In genomic region chr7:112886171-112886570, GRCh38 we compare ENCODE assay signal across 26 cellular contexts.
"Had no signal": no experiment of that assay in that cellular context is flagged by ENCODE, and none has a peak within 500 bp of the region (broad histone marks: within the 10 kb centered on the region; RNA-seq: fewer than 3 reads in every experiment).

No MANE protein-coding gene starts in this region.

- H2AFZ ChIP-seq: hepatocyte, neural progenitor cell had no signal

- H3K4me3 Mint-ChIP-seq: naive thymus-derived CD8-positive, alpha-beta T cell; nephron progenitor cell; neural progenitor cell; stimulated activated naive B cell treated with anti-CD40 and anti-IgM and Interleukin-4, amounts not matched to agents 10 μg/mL and 1 μg/mL and 100 μg/mL, for 72 hours had no signal

- H3K27ac Mint-ChIP-seq: neural progenitor cell; stimulated activated naive B cell treated with anti-CD40 and anti-IgM and Interleukin-4, amounts not matched to agents 10 μg/mL and 1 μg/mL and 100 μg/mL, for 72 hours had no signal

- DNase-seq: kidney glomerular epithelial cell; left cardiac atrium; left lung; lower lobe of right lung; mammary epithelial cell; mesenchymal stem cell; naive thymus-derived CD8-positive, alpha-beta T cell; nephron progenitor cell; ovary; retina; right cardiac atrium; stimulated activated CD4-positive, alpha-beta T cell treated with anti-CD3 and anti-CD28 coated beads, Interleukin-12 subunit alpha, Interleukin-12 subunit beta, amount 100 ng/mL, for 4 hours; stimulated activated CD4-positive, alpha-beta T cell treated with anti-CD3 and anti-CD28 coated beads, Interleukin-15, amount 100 ng/mL, for 24 hours; stimulated activated CD4-positive, alpha-beta T cell treated with anti-CD3 and anti-CD28 coated beads, Interleukin-2, amount 100 ng/mL, for 24 hours; stimulated activated CD4-positive, alpha-beta T cell treated with anti-CD3 and anti-CD28 coated beads, Interleukin-4, amount 100 ng/mL, for 1 hour; stimulated activated naive B cell treated with anti-CD40 and anti-IgM and Interleukin-4, amounts not matched to agents 10 μg/mL and 1 μg/mL and 100 μg/mL, for 72 hours; stimulated activated naive CD8-positive, alpha-beta T cell treated with anti-CD3 and anti-CD28 coated beads, Interleukin-15, Interleukin-2, amounts not matched to agents 100 U/mL and 50 U/mL, for 24 hours; stomach; tibial artery; trophoblast cell; uterus had no signal

- H3K27me3 ChIP-seq: hepatocyte, left lung, neural progenitor cell, ovary, stomach, tibial artery, uterus had no signal

- H3K27ac ChIP-seq: hepatocyte, lower lobe of right lung, neural progenitor cell, ovary, prostate gland, skin epidermis, stomach, thoracic aorta, tibial artery, uterus had no signal

- H3K9me3 ChIP-seq: left lung, lower lobe of right lung, ovary, prostate gland, stomach, thoracic aorta, tibial artery, uterus had no signal

- H3K4me3 ChIP-seq: hepatocyte, left lung, lower lobe of right lung, neural progenitor cell, ovary, prostate gland, skin epidermis, stomach, thoracic aorta, tibial artery, uterus had no signal

- H3K27me3 Mint-ChIP-seq: naive thymus-derived CD8-positive, alpha-beta T cell; stimulated activated naive B cell treated with anti-CD40 and anti-IgM and Interleukin-4, amounts not matched to agents 10 μg/mL and 1 μg/mL and 100 μg/mL, for 72 hours had no signal

- H3K4me2 ChIP-seq: hepatocyte, neural progenitor cell had no signal

- H3K4me1 ChIP-seq: prostate gland had no signal

- H3K9ac ChIP-seq: neural progenitor cell had no signal

- H3K36me3 ChIP-seq: left lung, lower lobe of right lung, neural progenitor cell, ovary, prostate gland, thoracic aorta, tibial artery, uterus had no signal
